ENCODE assay signal across 8 cellular contexts in the genomic region with DNA sequence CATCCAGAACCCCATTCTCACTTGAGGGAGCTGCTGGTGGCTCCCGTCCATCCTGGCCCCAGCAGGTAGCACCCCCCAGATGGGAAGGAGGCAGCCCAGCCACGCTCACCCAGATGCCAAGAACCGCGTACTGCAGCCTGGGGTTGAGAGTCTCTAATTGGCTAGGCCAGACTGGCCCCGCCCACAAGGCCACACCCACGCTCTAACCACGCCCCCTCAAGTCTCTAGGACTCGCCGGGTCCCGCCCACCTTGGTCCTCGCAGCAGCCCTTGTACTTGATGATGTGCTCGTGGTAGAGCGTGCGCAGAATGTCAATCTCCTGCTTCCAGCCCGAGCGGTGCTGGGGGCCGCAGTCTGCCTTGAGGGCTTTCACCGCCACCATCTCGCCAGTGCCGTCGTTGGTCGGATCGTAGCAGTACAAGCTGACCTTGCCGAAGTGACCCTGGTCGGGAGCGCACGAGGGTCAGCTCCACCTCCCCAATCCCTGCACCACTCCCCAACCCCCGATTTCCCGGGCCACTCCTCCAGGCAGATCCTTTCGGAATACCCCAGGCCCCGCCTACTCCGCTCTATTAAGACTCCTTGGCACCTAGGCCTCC. TPM values are rescaled to one million over a fixed set of nuclear protein-coding genes. Genes with fewer than 3 reads are reported as not detected.
DNase-seq lines count a peak whose midpoint lies in the region; ATAC-seq, FAIRE-seq and TF ChIP-seq lines count a peak whose summit lies in the region.

No MANE protein-coding gene starts in this region.

- no peaks in the 10 kb centered on the region for H3K79me2 ChIP-seq in K562 (ENCODE audit: control insufficient read depth, insufficient read depth, low read length)

- no peaks in the 10 kb centered on the region for H3K9me3 Mint-ChIP-seq in memory B cell

- H3K9me3 ChIP-seq in BE2C = no peaks in the 10 kb centered on the region
- no peaks in the 10 kb centered on the region for H3K9me3 ChIP-seq in K562 (replicated peaks; ENCODE audit: control insufficient read depth, insufficient read depth, low read depth, low read length)
- H3K9me3 ChIP-seq in stomach = no peaks in the 10 kb centered on the region
- H3K9me3 ChIP-seq in spleen = no peaks in the 10 kb centered on the region

- TF ChIP-seq CTCF in BE2C (IDR thresholded peaks at IDR 0.05; ENCODE audit: low read depth, low read length) = no peak
- no peak for TF ChIP-seq CTCF in K562 (IDR thresholded peaks at IDR 0.05 in 2 of 3, conservative IDR thresholded peaks at IDR 0.05 in 1 of 3; ENCODE audit: insufficient read depth in 2 of 3, low read depth in 1 of 3, low read length in 3 of 3)
- TF ChIP-seq CTCF in stomach (IDR thresholded peaks at IDR 0.05) = no peak
- TF ChIP-seq CTCF in spleen (IDR thresholded peaks at IDR 0.05 in 8 of 11, conservative IDR thresholded peaks at IDR 0.05 in 3 of 11) = no peak

- H3K4me1 ChIP-seq in BE2C = peaks cover 9% of the 10 kb centered on the region; the same call in 1 of the 2 replicates
- H3K4me1 ChIP-seq in K562 (replicated peaks in 1 of 2; ENCODE audit: control insufficient read depth in 2 of 2, insufficient read depth in 2 of 2, low read length in 2 of 2) = peaks cover 0 to 26% of the 10 kb centered on the region in 2 experiments; a peak in 2 of 5 replicates
- peaks cover 0 to 8% (median 4%) of the 10 kb centered on the region in 4 donors for H3K4me1 ChIP-seq in stomach
- H3K4me1 ChIP-seq in spleen = no peaks in the 10 kb centered on the region

- intact Hi-C loops in K562 (cut with micrococcal nuclease) = no loop called here
- intact Hi-C loops in stomach (cut with DNase I; ENCODE audit: low total_unique reads) = no loop called here
- intact Hi-C loops in spleen (cut with DNase I; ENCODE audit: low total_unique reads) = no loop called here

- H3K9me1 ChIP-seq in K562 (ENCODE audit: control insufficient read depth, insufficient read depth, low read length) = no peaks in the 10 kb centered on the region

- no peak overlapping the region for H3K4me2 ChIP-seq in K562 (ENCODE audit: insufficient read depth, low read length)

- peak; percentile 99 for DNase-seq in BE2C
- DNase-seq in NCI-H526 treated with DMSO at 0.1 percent for 48 hours (lab: John Stamatoyannopoulos, UW) = peak; percentile 28
- DNase-seq in K562 (ENCODE audit: extremely low read depth in 1 of 4, low spot score in 3 of 4) = peak; percentile 78 to 89 (median 84)
- no peak for DNase-seq in memory B cell (ENCODE audit: low spot score in 2 of 2)
- DNase-seq in stomach = no peak
- DNase-seq in spleen = no peak

- H2AFZ ChIP-seq in K562 (ENCODE audit: low read depth, low read length) = no peak overlapping the region

- peak; percentile 99 for ATAC-seq in K562
- ATAC-seq in memory B cell (ENCODE audit: low read depth) = peak; percentile 47
- no peak for ATAC-seq in HG03432 (IDR thresholded peaks at IDR 0.05; ENCODE audit: unreplicated experiment)
- no peak for ATAC-seq in GM21529 (IDR thresholded peaks at IDR 0.05; ENCODE audit: unreplicated experiment)

- peak overlapping the region in 1 of 2 experiments; percentile 35; a peak in 1 of 4 replicates for H3K9ac ChIP-seq in K562 (ENCODE audit: insufficient read depth in 1 of 2, low read depth in 2 of 2, low read length in 2 of 2)

- FAIRE-seq in K562 (lab: Jason Lieb, UNC) = peak; percentile 96

- peak overlapping the region; percentile 67 for H3K4me3 ChIP-seq in BE2C (ENCODE audit: low read depth, low read length)
- no peak overlapping the region for H3K4me3 ChIP-seq in K562
- no peak overlapping the region for H3K4me3 ChIP-seq in stomach
- H3K4me3 ChIP-seq in spleen = no peak overlapping the region

- no TSS peak for BruUV-seq in K562 (replicated peaks; lab: Mats Ljungman, UMichigan)

- TF ChIP-seq POLR2A in K562 (conservative IDR thresholded peaks at IDR 0.05) = no peak
- TF ChIP-seq POLR2A in stomach (IDR thresholded peaks at IDR 0.05) = no peak
- no peak for TF ChIP-seq POLR2A in spleen (IDR thresholded peaks at IDR 0.05)

- POLR2A ChIA-PET in K562 (lab: Yijun Ruan, JAX) = interaction anchor here (0.7 kb wide), 1 partner anchor 9 kb away, joined by 3 read pairs; no protein-coding TSS in a partner anchor

- H3K27me3 ChIP-seq in BE2C = no peaks in the 10 kb centered on the region
- no peaks in the 10 kb centered on the region for H3K27me3 ChIP-seq in K562 (ENCODE audit: control insufficient read depth in 2 of 2, insufficient read depth in 2 of 2, low read length in 2 of 2)
- no peaks in the 10 kb centered on the region for H3K27me3 ChIP-seq in stomach
- no peaks in the 10 kb centered on the region for H3K27me3 ChIP-seq in spleen (replicated peaks in 1 of 7)

- H3K36me3 ChIP-seq in BE2C (peaks cover 5% of the 10 kb centered on the region; the same call in 1 of the 2 replicates), K562 (ENCODE audit: control insufficient read depth, insufficient read depth, low read length) (peaks cover 67% of the 10 kb centered on the region; the same call in 2 of the 3 replicates), stomach (peaks cover 39 to 97% (median 96%) of the 10 kb centered on the region in 4 donors), spleen (peaks cover 3 to 99% (median 92%) of the 10 kb centered on the region in 6 donors)

- H3K27ac ChIP-seq in K562 (ENCODE audit: extremely low read depth, low read depth, low read length) = no peak overlapping the region
- H3K27ac ChIP-seq in stomach = peak overlapping the region in 1 of 5 donors; percentile 58
- no peak overlapping the region for H3K27ac ChIP-seq in spleen

- CTCF ChIA-PET in K562 (lab: Yijun Ruan, JAX; ENCODE audit: low intra/inter-chr PET ratio) = no interaction called here

- H3K27me3 Mint-ChIP-seq in memory B cell = no peaks in the 10 kb centered on the region

- no peak overlapping the region for H3K27ac Mint-ChIP-seq in memory B cell

- TF ChIP-seq EP300 in K562 (IDR thresholded peaks at IDR 0.05; ENCODE audit: low read length) (no peak), stomach (IDR thresholded peaks at IDR 0.05) (no peak)

- H3K4me3 Mint-ChIP-seq in memory B cell = no peak overlapping the region

- H3K36me3 Mint-ChIP-seq in memory B cell = peaks cover 25% of the 10 kb centered on the region

- in situ Hi-C loops in K562 (cut with MboI) = no loop called here

- 77% methylated on average over 28 of the region's 32 CpGs for WGBS in K562 (ENCODE audit: insufficient coverage, low coverage, missing lambda C conversion rate)
- 78 to 89% (median 85%) methylated on average over 26 to 32 of the region's 32 CpGs for WGBS in stomach, 5 donors
- 91 to 98% (median 91%) methylated on average over 24 to 32 of the region's 32 CpGs for WGBS in spleen, 5 donors

- TF ChIP-seq RAD21 in K562 (CRISPR knock-in tag; conservative IDR thresholded peaks at IDR 0.05 in 1 of 2, IDR thresholded peaks at IDR 0.05 in 1 of 2) = no peak

- H3K4me1 Mint-ChIP-seq in memory B cell = no peaks in the 10 kb centered on the region

- H4K20me1 ChIP-seq in K562 (replicated peaks; ENCODE audit: control insufficient read depth, insufficient read depth, low read length) = no peaks in the 10 kb centered on the region

RNA-seq across cellular contexts. Expression of gene ICAM3, which starts 14.5 kb away (rescaled TPM):
- 34.4 TPM for polyA plus RNA-seq in BE2C (2012; ENCODE audit: insufficient read depth, insufficient read length, low read depth)
- total RNA-seq in K562 (2011; cell fraction: chromatin; rRNA removed; ENCODE audit: low replicate concordance) = 3.1 and 13.6 TPM in 2 replicates
- total RNA-seq in K562 (2011; cell fraction: nucleolus; rRNA removed) = 13.3 and 15.5 TPM in 2 replicates
- 8.9 and 10.7 TPM in 2 replicates for total RNA-seq in K562 (2011; cell fraction: nucleoplasm; rRNA removed)
- total RNA-seq in K562 (2014; rRNA removed) (28.6 and 33.1 TPM in 2 replicates), K562 (2014; rRNA removed; fragmentation: Illumina TruSeq; extraction: Trizol) (12.0 and 21.3 TPM in 2 replicates), K562 (2015; rRNA removed; fragmentation: Illumina TruSeq; extraction: Trizol) (27.8 TPM in 2 replicates), K562 (2021) (39.5 and 42.2 TPM in 2 replicates), stomach (10 to 100 TPM in 1 of 5 donors, 1 to 10 TPM in 3, not detected in 1; 3.5 to 17.1 (median 7.4) TPM), spleen (100 to 1,000 TPM in 5 of 7 donors, 10 to 100 TPM in 2; 69.3 to 180 (median 107) TPM)
- polyA plus RNA-seq in K562 (2011; rRNA removed) (24.2 and 25.2 TPM in 2 replicates), K562 (2014; fragmentation: Illumina TruSeq; extraction: Trizol) (21.4 and 22.2 TPM in 2 replicates), K562 (2014; fragmentation: Nextera tagmentation; extraction: Ambion mirVana) (10 to 100 TPM in 1 of 2 experiments, 1 to 10 TPM in 1; 6.5 to 10.8 TPM), K562 (2014; rRNA removed) (29.7 and 31.1 TPM in 2 replicates), stomach (10 to 100 TPM in 1 of 3 donors, 1 to 10 TPM in 2; 8.5 to 10.5 (median 10.0) TPM), spleen (100 to 1,000 TPM; 111 to 119 (median 112) TPM)
- 24.7 and 48.2 TPM in 2 replicates for polyA plus RNA-seq in K562 (2011; cell fraction: cytosol; rRNA removed)
- 13.6 and 14.4 TPM in 2 replicates for polyA plus RNA-seq in K562 (2011; cell fraction: nucleus; rRNA removed)
- 15.9 and 42.8 TPM in 2 replicates for polyA plus RNA-seq in K562 (2012)
- polyA minus RNA-seq in K562 (2011; rRNA and poly(A)+ RNA removed) = 8.3 and 11.0 TPM in 2 replicates
- 18.0 and 18.9 TPM in 2 replicates for polyA minus RNA-seq in K562 (2011; cell fraction: cytosol; rRNA and poly(A)+ RNA removed)
- polyA minus RNA-seq in K562 (2011; cell fraction: nucleus; rRNA and poly(A)+ RNA removed) = 4.7 and 5.1 TPM in 2 replicates

RNA-seq across cellular contexts. Expression of gene RAVER1, which starts 20.6 kb away (rescaled TPM):
- 124 TPM for polyA plus RNA-seq in BE2C (2012; ENCODE audit: insufficient read depth, insufficient read length, low read depth)
- 30.5 and 66.0 TPM in 2 replicates for total RNA-seq in K562 (2011; cell fraction: chromatin; rRNA removed; ENCODE audit: low replicate concordance)
- 39.2 and 46.7 TPM in 2 replicates for total RNA-seq in K562 (2011; cell fraction: nucleolus; rRNA removed)
- total RNA-seq in K562 (2011; cell fraction: nucleoplasm; rRNA removed) = 28.3 and 42.4 TPM in 2 replicates
- total RNA-seq in K562 (2014; rRNA removed) = 30.1 and 45.1 TPM in 2 replicates
- 2.3 and 2.8 TPM in 2 replicates for total RNA-seq in K562 (2014; rRNA removed; fragmentation: Illumina TruSeq; extraction: Trizol)
- 7.0 and 9.3 TPM in 2 replicates for total RNA-seq in K562 (2015; rRNA removed; fragmentation: Illumina TruSeq; extraction: Trizol)
- total RNA-seq in K562 (2021) = 112 and 113 TPM in 2 replicates
- 2.4 and 4.9 TPM in 2 replicates for polyA plus RNA-seq in K562 (2011; rRNA removed)
- 3.4 and 9.5 TPM in 2 replicates for polyA plus RNA-seq in K562 (2011; cell fraction: cytosol; rRNA removed)
- 22.5 and 41.1 TPM in 2 replicates for polyA plus RNA-seq in K562 (2011; cell fraction: nucleus; rRNA removed)
- polyA plus RNA-seq in K562 (2012) = 39.6 and 39.8 TPM in 2 replicates
- 9.3 and 36.7 TPM in 2 replicates for polyA plus RNA-seq in K562 (2014; fragmentation: Illumina TruSeq; extraction: Trizol)
- polyA plus RNA-seq in K562 (2014; fragmentation: Nextera tagmentation; extraction: Ambion mirVana) = under 1 TPM; 0.06 to 0.08 TPM
- polyA plus RNA-seq in K562 (2014; rRNA removed) = 24.6 and 29.2 TPM in 2 replicates
- 5.8 and 8.6 TPM in 2 replicates for polyA minus RNA-seq in K562 (2011; rRNA and poly(A)+ RNA removed)
- 41.5 and 55.1 TPM in 2 replicates for polyA minus RNA-seq in K562 (2011; cell fraction: cytosol; rRNA and poly(A)+ RNA removed)
- polyA minus RNA-seq in K562 (2011; cell fraction: nucleus; rRNA and poly(A)+ RNA removed) = 14.7 and 15.3 TPM in 2 replicates
- total RNA-seq in stomach = 10 to 100 TPM in 4 of 5 donors, 1 to 10 TPM in 1; 7.5 to 74.7 (median 21.4) TPM
- polyA plus RNA-seq in stomach = 1 to 10 TPM; 3.3 to 9.3 (median 7.2) TPM
- total RNA-seq in spleen = 10 to 100 TPM; 33.1 to 45.1 (median 40.3) TPM
- polyA plus RNA-seq in spleen = 10 to 100 TPM in 1 of 3 donors, 1 to 10 TPM in 2; 4.8 to 18.8 (median 5.8) TPM

RNA-seq across cellular contexts. Expression of gene TYK2, which starts 26.5 kb away (rescaled TPM):
- 216 TPM for polyA plus RNA-seq in BE2C (2012; ENCODE audit: insufficient read depth, insufficient read length, low read depth)
- total RNA-seq in K562 (2011; cell fraction: chromatin; rRNA removed; ENCODE audit: low replicate concordance) = 364 and 893 TPM in 2 replicates
- 386 and 391 TPM in 2 replicates for total RNA-seq in K562 (2011; cell fraction: nucleolus; rRNA removed)
- 314 and 336 TPM in 2 replicates for total RNA-seq in K562 (2011; cell fraction: nucleoplasm; rRNA removed)
- 132 and 147 TPM in 2 replicates for total RNA-seq in K562 (2014; rRNA removed)
- 56.6 and 57.5 TPM in 2 replicates for total RNA-seq in K562 (2014; rRNA removed; fragmentation: Illumina TruSeq; extraction: Trizol)
- total RNA-seq in K562 (2015; rRNA removed; fragmentation: Illumina TruSeq; extraction: Trizol) = 85.0 and 85.9 TPM in 2 replicates
- total RNA-seq in K562 (2021) = 123 and 144 TPM in 2 replicates
- 51.9 and 75.4 TPM in 2 replicates for polyA plus RNA-seq in K562 (2011; rRNA removed)
- polyA plus RNA-seq in K562 (2011; cell fraction: cytosol; rRNA removed) = 57.5 and 76.1 TPM in 2 replicates
- 548 and 794 TPM in 2 replicates for polyA plus RNA-seq in K562 (2011; cell fraction: nucleus; rRNA removed)
- polyA plus RNA-seq in K562 (2012) = 111 and 155 TPM in 2 replicates
- 125 and 126 TPM in 2 replicates for polyA plus RNA-seq in K562 (2014; fragmentation: Illumina TruSeq; extraction: Trizol)
- polyA plus RNA-seq in K562 (2014; fragmentation: Nextera tagmentation; extraction: Ambion mirVana) = 10 to 100 TPM; 15.0 to 19.9 TPM
- polyA plus RNA-seq in K562 (2014; rRNA removed) = 174 and 182 TPM in 2 replicates
- 14.0 and 30.4 TPM in 2 replicates for polyA minus RNA-seq in K562 (2011; rRNA and poly(A)+ RNA removed)
- polyA minus RNA-seq in K562 (2011; cell fraction: cytosol; rRNA and poly(A)+ RNA removed) = 50.7 and 53.3 TPM in 2 replicates
- 55.5 and 67.1 TPM in 2 replicates for polyA minus RNA-seq in K562 (2011; cell fraction: nucleus; rRNA and poly(A)+ RNA removed)
- total RNA-seq in stomach = 100 to 1,000 TPM in 4 of 5 donors, 10 to 100 TPM in 1; 45.2 to 365 (median 314) TPM
- 100 to 1,000 TPM in 2 of 3 donors, 10 to 100 TPM in 1; 88.8 to 144 (median 107) TPM for polyA plus RNA-seq in stomach
- total RNA-seq in spleen = 100 to 1,000 TPM; 208 to 299 (median 246) TPM
- 100 to 1,000 TPM; 159 to 422 (median 257) TPM for polyA plus RNA-seq in spleen

RNA-seq across cellular contexts. Expression of gene FDX2, which starts 38.1 kb away (rescaled TPM):
- 105 TPM for polyA plus RNA-seq in BE2C (2012; ENCODE audit: insufficient read depth, insufficient read length, low read depth)
- 10.6 and 53.0 TPM in 2 replicates for total RNA-seq in K562 (2011; cell fraction: chromatin; rRNA removed; ENCODE audit: low replicate concordance)
- total RNA-seq in K562 (2011; cell fraction: nucleolus; rRNA removed) = 44.7 and 46.7 TPM in 2 replicates
- 24.2 and 28.0 TPM in 2 replicates for total RNA-seq in K562 (2011; cell fraction: nucleoplasm; rRNA removed)
- total RNA-seq in K562 (2014; rRNA removed) (47.0 and 59.4 TPM in 2 replicates), K562 (2014; rRNA removed; fragmentation: Illumina TruSeq; extraction: Trizol) (9.7 and 15.9 TPM in 2 replicates), K562 (2015; rRNA removed; fragmentation: Illumina TruSeq; extraction: Trizol) (28.9 and 29.7 TPM in 2 replicates), K562 (2021) (34.8 and 36.8 TPM in 2 replicates), stomach (10 to 100 TPM in 2 of 5 donors, 1 to 10 TPM in 1, under 1 TPM in 1, not detected in 1; 0.89 to 54.3 (median 14.9) TPM), spleen (10 to 100 TPM in 6 of 7 donors, 1 to 10 TPM in 1; 9.1 to 28.1 (median 11.2) TPM)
- polyA plus RNA-seq in K562 (2011; rRNA removed) (22.3 and 33.3 TPM in 2 replicates), K562 (2014; fragmentation: Illumina TruSeq; extraction: Trizol) (47.2 and 55.3 TPM in 2 replicates), K562 (2014; fragmentation: Nextera tagmentation; extraction: Ambion mirVana) (1 to 10 TPM; 2.5 to 5.8 TPM), K562 (2014; rRNA removed) (49.2 and 49.8 TPM in 2 replicates), stomach (10 to 100 TPM; 28.8 to 32.9 (median 29.5) TPM), spleen (10 to 100 TPM; 16.1 to 27.9 (median 19.8) TPM)
- polyA plus RNA-seq in K562 (2011; cell fraction: cytosol; rRNA removed) = 47.1 and 82.4 TPM in 2 replicates
- polyA plus RNA-seq in K562 (2011; cell fraction: nucleus; rRNA removed) = 33.5 and 61.9 TPM in 2 replicates
- polyA plus RNA-seq in K562 (2012) = 27.6 and 42.2 TPM in 2 replicates
- polyA minus RNA-seq in K562 (2011; rRNA and poly(A)+ RNA removed) = 4.9 and 9.2 TPM in 2 replicates
- 14.3 and 14.5 TPM in 2 replicates for polyA minus RNA-seq in K562 (2011; cell fraction: cytosol; rRNA and poly(A)+ RNA removed)
- polyA minus RNA-seq in K562 (2011; cell fraction: nucleus; rRNA and poly(A)+ RNA removed) = 5.3 and 9.6 TPM in 2 replicates

RNA-seq across cellular contexts. Expression of gene ZGLP1, which starts 44.3 kb away (rescaled TPM):
- polyA plus RNA-seq in BE2C (2012; ENCODE audit: insufficient read depth, insufficient read length, low read depth) = 8.0 TPM
- 4.3 and 14.7 TPM in 2 replicates for total RNA-seq in K562 (2011; cell fraction: chromatin; rRNA removed; ENCODE audit: low replicate concordance)
- total RNA-seq in K562 (2011; cell fraction: nucleolus; rRNA removed) = 8.3 and 10.8 TPM in 2 replicates
- 5.3 and 6.4 TPM in 2 replicates for total RNA-seq in K562 (2011; cell fraction: nucleoplasm; rRNA removed)
- 2.7 and 3.0 TPM in 2 replicates for total RNA-seq in K562 (2014; rRNA removed)
- total RNA-seq in K562 (2014; rRNA removed; fragmentation: Illumina TruSeq; extraction: Trizol) = 0.64 and 0.69 TPM in 2 replicates
- 2.7 and 2.9 TPM in 2 replicates for total RNA-seq in K562 (2015; rRNA removed; fragmentation: Illumina TruSeq; extraction: Trizol)
- total RNA-seq in K562 (2021) = 3.3 and 5.8 TPM in 2 replicates
- polyA plus RNA-seq in K562 (2011; rRNA removed) = 2.2 and 3.2 TPM in 2 replicates
- polyA plus RNA-seq in K562 (2011; cell fraction: cytosol; rRNA removed) = 2.2 and 3.4 TPM in 2 replicates
- polyA plus RNA-seq in K562 (2011; cell fraction: nucleus; rRNA removed) = 9.0 and 17.2 TPM in 2 replicates
- 3.3 and 8.0 TPM in 2 replicates for polyA plus RNA-seq in K562 (2012)
- polyA plus RNA-seq in K562 (2014; fragmentation: Illumina TruSeq; extraction: Trizol) = 1.5 and 1.9 TPM in 2 replicates
- under 1 TPM; 0.24 to 0.56 TPM for polyA plus RNA-seq in K562 (2014; fragmentation: Nextera tagmentation; extraction: Ambion mirVana)
- 4.5 and 5.1 TPM in 2 replicates for polyA plus RNA-seq in K562 (2014; rRNA removed)
- 0.18 and 0.39 TPM in 2 replicates for polyA minus RNA-seq in K562 (2011; rRNA and poly(A)+ RNA removed)
- polyA minus RNA-seq in K562 (2011; cell fraction: cytosol; rRNA and poly(A)+ RNA removed) = 1.0 and 2.0 TPM in 2 replicates
- polyA minus RNA-seq in K562 (2011; cell fraction: nucleus; rRNA and poly(A)+ RNA removed) = 1.1 and 1.3 TPM in 2 replicates
- total RNA-seq in stomach = 1 to 10 TPM in 2 of 5 donors, not detected in 3; 2.2 to 2.3 TPM
- polyA plus RNA-seq in stomach = 1 to 10 TPM; 3.7 to 8.6 (median 4.3) TPM
- 1 to 10 TPM; 2.7 to 7.0 (median 3.2) TPM for total RNA-seq in spleen
- polyA plus RNA-seq in spleen = 10 to 100 TPM; 11.6 to 24.1 (median 19.7) TPM

Comparison
In these comparisons a context has a peak if more than half of its experiments do, and no peak if none do; other contexts are left out.
1. DNase-seq: peak in BE2C (single experiment), NCI-H526 treated with DMSO at 0.1 percent for 48 hours (single experiment) and K562 (4 of 4); none in memory B cell (0 of 2), stomach (single experiment) and spleen (single experiment).
2. ATAC-seq: peak in K562 (single experiment) and memory B cell (single experiment); none in HG03432 (single experiment) and GM21529 (single experiment).